Comparison of ENCODE assay signal across 1 cellular context in the genomic region with DNA sequence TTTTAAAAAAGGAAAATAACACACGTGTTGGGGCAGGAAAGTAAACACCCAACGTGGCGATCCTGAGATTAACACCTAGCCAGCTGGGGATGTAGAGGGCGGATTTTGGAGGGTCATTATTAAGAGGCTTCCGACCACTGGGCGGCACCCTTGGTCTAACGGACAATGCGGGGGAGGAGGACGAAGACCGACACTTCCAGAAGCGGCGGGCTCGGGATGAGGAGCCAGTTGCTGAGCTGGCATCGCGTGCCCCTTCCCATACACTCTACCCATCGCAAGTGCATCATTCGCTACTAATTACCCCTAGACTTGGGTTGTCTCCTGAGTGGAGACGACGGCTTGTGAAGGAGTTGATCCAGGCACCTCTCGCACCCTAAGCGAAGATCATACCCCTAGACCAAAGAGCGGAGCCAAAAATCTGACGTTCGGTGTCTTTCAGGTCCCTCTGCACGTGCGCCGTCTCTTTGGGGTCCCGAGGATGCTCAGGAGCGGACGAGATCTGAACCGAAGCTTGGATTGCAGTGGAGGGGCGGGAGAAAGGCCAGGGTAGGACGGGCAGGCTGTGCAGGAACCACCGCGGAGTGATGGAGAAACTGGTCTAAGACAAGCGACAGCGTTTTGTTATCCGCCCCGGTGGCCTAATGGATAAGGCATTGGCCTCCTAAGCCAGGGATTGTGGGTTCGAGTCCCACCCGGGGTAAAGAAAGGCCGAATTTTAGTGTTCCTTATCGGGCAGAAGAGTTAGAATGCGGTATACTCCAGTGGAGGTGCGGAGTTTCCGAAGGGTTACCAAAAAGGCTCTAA.
TF ChIP-seq lines count a peak whose summit lies in the region.

No MANE protein-coding gene starts in this region.

TF ChIP-seq in IMR-90, 13 proteins besides CTCF, POLR2A, EP300 and RAD21 (continued from another document):
- TF ChIP-seq RCOR1 (IDR thresholded peaks at IDR 0.05; ENCODE audit: insufficient replicate concordance, low read length) = peak; percentile 33
- no peak for TF ChIP-seq ELK1 (IDR thresholded peaks at IDR 0.05; ENCODE audit: borderline replicate concordance, low read depth, low read length)
- TF ChIP-seq MXI1 (IDR thresholded peaks at IDR 0.05; ENCODE audit: borderline replicate concordance, low read depth, low read length) = 0 out of 2 replicates have a peak, but pooled peaks have one; percentile 33
- no peak for TF ChIP-seq NFE2L2 (IDR thresholded peaks at IDR 0.05; ENCODE audit: low read depth, low read length)
- TF ChIP-seq RFX5 (IDR thresholded peaks at IDR 0.05; ENCODE audit: low read depth, low read length) = no peak
- TF ChIP-seq MAFK (IDR thresholded peaks at IDR 0.05; ENCODE audit: low read depth, low read length) = peak; percentile 42; the same call in 1 of the 2 replicates
